In the genomic region with DNA sequence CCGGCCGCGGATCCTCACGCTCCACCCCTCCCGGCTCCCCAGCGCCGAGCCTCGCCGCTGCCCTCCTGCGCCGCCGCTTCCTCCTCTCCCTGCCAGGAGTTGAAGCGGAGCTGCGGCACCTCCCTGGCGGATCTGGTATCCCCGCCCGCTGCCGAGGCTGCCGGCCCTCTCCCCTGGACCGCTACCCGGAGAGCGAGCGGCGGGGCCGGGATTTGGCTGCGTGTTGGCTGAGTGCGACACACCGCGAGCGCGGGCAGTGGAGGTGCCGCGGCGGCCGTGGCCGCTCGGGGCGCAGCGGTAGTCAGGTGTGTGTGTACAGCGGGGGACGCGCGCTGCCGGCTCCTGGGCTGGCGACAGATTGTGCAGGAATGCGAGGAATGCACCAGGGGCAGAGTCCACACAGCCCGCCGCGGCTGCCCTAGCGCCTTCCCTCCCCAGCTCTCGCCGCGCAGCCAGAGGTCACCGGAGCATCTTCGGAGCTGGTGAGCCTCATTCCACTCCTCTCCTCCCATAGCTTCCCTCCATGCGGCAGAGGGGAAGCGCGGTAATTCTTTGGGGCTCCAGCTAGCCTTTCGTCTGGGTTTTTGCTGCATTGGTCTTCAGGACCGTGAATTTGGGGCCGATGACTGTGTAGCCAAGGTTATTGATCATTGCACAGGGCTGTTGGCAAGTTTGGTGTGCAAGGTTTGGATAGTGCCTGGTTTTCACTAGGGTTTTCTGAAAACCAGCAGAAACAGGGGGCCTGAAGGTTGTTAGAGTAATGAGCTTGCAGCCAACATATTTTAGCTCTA, we compare ENCODE assay signal across 1 cellular context.
TF ChIP-seq lines count a peak whose summit lies in the region.

No MANE protein-coding gene starts in this region.

TF ChIP-seq in HepG2, 621 proteins besides CTCF, POLR2A, EP300 and RAD21 (continued from another document and continues in another):
- peak; percentile 100 for TF ChIP-seq KAT7 (CRISPR knock-in tag; IDR thresholded peaks at IDR 0.05; ENCODE audit: borderline replicate concordance)
- TF ChIP-seq, protein P1, sequence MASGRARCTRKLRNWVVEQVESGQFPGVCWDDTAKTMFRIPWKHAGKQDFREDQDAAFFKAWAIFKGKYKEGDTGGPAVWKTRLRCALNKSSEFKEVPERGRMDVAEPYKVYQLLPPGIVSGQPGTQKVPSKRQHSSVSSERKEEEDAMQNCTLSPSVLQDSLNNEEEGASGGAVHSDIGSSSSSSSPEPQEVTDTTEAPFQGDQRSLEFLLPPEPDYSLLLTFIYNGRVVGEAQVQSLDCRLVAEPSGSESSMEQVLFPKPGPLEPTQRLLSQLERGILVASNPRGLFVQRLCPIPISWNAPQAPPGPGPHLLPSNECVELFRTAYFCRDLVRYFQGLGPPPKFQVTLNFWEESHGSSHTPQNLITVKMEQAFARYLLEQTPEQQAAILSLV (CRISPR knock-in tag; IDR thresholded peaks at IDR 0.05; ENCODE audit: borderline replicate concordance): peak; percentile 95
- peak; percentile 58 for TF ChIP-seq SP2 (CRISPR knock-in tag; IDR thresholded peaks at IDR 0.05)
- TF ChIP-seq HNRNPH1 (optimal IDR thresholded peaks at IDR 0.05; ENCODE audit: low read depth, low read length): no peak
- peak; percentile 89 for TF ChIP-seq ZNF362 (CRISPR knock-in tag; IDR thresholded peaks at IDR 0.05; ENCODE audit: borderline replicate concordance)
- TF ChIP-seq, protein P2, sequence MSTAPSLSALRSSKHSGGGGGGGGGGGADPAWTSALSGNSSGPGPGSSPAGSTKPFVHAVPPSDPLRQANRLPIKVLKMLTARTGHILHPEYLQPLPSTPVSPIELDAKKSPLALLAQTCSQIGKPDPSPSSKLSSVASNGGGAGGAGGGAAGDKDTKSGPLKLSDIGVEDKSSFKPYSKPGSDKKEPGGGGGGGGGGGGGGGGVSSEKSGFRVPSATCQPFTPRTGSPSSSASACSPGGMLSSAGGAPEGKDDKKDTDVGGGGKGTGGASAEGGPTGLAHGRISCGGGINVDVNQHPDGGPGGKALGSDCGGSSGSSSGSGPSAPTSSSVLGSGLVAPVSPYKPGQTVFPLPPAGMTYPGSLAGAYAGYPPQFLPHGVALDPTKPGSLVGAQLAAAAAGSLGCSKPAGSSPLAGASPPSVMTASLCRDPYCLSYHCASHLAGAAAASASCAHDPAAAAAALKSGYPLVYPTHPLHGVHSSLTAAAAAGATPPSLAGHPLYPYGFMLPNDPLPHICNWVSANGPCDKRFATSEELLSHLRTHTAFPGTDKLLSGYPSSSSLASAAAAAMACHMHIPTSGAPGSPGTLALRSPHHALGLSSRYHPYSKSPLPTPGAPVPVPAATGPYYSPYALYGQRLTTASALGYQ (CRISPR knock-in tag; IDR thresholded peaks at IDR 0.05): peak; percentile 97
- peak; percentile 92 for TF ChIP-seq GATAD2A (CRISPR knock-in tag; IDR thresholded peaks at IDR 0.05)
- TF ChIP-seq ZNF564 (CRISPR knock-in tag; IDR thresholded peaks at IDR 0.05): peak; percentile 88; the same call in 1 of the 2 replicates
- TF ChIP-seq IKZF1 (IDR thresholded peaks at IDR 0.05): no peak
- TF ChIP-seq, protein P3, sequence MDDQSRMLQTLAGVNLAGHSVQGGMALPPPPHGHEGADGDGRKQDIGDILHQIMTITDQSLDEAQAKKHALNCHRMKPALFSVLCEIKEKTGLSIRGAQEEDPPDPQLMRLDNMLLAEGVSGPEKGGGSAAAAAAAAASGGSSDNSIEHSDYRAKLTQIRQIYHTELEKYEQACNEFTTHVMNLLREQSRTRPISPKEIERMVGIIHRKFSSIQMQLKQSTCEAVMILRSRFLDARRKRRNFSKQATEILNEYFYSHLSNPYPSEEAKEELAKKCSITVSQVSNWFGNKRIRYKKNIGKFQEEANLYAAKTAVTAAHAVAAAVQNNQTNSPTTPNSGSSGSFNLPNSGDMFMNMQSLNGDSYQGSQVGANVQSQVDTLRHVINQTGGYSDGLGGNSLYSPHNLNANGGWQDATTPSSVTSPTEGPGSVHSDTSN (CRISPR knock-in tag; IDR thresholded peaks at IDR 0.05; ENCODE audit: borderline replicate concordance): no peak
- TF ChIP-seq PAF1 (CRISPR knock-in tag; IDR thresholded peaks at IDR 0.05): 0 out of 2 replicates have a peak, but pooled peaks have one; percentile 65
- TF ChIP-seq ZNF484 (CRISPR knock-in tag; IDR thresholded peaks at IDR 0.05; ENCODE audit: borderline replicate concordance, low read depth): no peak; the same call in 1 of the 2 replicates
- TF ChIP-seq, protein P4, sequence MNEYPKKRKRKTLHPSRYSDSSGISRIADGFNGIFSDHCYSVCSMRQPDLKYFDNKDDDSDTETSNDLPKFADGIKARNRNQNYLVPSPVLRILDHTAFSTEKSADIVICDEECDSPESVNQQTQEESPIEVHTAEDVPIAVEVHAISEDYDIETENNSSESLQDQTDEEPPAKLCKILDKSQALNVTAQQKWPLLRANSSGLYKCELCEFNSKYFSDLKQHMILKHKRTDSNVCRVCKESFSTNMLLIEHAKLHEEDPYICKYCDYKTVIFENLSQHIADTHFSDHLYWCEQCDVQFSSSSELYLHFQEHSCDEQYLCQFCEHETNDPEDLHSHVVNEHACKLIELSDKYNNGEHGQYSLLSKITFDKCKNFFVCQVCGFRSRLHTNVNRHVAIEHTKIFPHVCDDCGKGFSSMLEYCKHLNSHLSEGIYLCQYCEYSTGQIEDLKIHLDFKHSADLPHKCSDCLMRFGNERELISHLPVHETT (CRISPR knock-in tag; conservative IDR thresholded peaks at IDR 0.05): peak; percentile 89
- TF ChIP-seq ZNF496 (CRISPR knock-in tag; IDR thresholded peaks at IDR 0.05; ENCODE audit: insufficient replicate concordance): no peak
- TF ChIP-seq RBFOX2 (IDR thresholded peaks at IDR 0.05; ENCODE audit: low read depth, low read length): peak; percentile 96
- TF ChIP-seq, protein P5, sequence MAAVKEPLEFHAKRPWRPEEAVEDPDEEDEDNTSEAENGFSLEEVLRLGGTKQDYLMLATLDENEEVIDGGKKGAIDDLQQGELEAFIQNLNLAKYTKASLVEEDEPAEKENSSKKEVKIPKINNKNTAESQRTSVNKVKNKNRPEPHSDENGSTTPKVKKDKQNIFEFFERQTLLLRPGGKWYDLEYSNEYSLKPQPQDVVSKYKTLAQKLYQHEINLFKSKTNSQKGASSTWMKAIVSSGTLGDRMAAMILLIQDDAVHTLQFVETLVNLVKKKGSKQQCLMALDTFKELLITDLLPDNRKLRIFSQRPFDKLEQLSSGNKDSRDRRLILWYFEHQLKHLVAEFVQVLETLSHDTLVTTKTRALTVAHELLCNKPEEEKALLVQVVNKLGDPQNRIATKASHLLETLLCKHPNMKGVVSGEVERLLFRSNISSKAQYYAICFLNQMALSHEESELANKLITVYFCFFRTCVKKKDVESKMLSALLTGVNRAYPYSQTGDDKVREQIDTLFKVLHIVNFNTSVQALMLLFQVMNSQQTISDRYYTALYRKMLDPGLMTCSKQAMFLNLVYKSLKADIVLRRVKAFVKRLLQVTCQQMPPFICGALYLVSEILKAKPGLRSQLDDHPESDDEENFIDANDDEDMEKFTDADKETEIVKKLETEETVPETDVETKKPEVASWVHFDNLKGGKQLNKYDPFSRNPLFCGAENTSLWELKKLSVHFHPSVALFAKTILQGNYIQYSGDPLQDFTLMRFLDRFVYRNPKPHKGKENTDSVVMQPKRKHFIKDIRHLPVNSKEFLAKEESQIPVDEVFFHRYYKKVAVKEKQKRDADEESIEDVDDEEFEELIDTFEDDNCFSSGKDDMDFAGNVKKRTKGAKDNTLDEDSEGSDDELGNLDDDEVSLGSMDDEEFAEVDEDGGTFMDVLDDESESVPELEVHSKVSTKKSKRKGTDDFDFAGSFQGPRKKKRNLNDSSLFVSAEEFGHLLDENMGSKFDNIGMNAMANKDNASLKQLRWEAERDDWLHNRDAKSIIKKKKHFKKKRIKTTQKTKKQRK (IDR thresholded peaks at IDR 0.05; ENCODE audit: low read length): no peak
- no peak for TF ChIP-seq U2AF2 (IDR thresholded peaks at IDR 0.05; ENCODE audit: low read depth, low read length)
- TF ChIP-seq, protein P6, sequence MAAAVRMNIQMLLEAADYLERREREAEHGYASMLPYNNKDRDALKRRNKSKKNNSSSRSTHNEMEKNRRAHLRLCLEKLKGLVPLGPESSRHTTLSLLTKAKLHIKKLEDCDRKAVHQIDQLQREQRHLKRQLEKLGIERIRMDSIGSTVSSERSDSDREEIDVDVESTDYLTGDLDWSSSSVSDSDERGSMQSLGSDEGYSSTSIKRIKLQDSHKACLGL (CRISPR knock-in tag; IDR thresholded peaks at IDR 0.05): peak; percentile 83
- TF ChIP-seq, protein P7, sequence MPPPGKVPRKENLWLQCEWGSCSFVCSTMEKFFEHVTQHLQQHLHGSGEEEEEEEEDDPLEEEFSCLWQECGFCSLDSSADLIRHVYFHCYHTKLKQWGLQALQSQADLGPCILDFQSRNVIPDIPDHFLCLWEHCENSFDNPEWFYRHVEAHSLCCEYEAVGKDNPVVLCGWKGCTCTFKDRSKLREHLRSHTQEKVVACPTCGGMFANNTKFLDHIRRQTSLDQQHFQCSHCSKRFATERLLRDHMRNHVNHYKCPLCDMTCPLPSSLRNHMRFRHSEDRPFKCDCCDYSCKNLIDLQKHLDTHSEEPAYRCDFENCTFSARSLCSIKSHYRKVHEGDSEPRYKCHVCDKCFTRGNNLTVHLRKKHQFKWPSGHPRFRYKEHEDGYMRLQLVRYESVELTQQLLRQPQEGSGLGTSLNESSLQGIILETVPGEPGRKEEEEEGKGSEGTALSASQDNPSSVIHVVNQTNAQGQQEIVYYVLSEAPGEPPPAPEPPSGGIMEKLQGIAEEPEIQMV (CRISPR knock-in tag; IDR thresholded peaks at IDR 0.05; ENCODE audit: low read depth): peak; percentile 96
- TF ChIP-seq, protein P8, sequence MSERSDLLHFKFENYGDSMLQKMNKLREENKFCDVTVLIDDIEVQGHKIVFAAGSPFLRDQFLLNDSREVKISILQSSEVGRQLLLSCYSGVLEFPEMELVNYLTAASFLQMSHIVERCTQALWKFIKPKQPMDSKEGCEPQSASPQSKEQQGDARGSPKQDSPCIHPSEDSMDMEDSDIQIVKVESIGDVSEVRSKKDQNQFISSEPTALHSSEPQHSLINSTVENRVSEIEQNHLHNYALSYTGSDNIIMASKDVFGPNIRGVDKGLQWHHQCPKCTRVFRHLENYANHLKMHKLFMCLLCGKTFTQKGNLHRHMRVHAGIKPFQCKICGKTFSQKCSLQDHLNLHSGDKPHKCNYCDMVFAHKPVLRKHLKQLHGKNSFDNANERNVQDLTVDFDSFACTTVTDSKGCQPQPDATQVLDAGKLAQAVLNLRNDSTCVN (CRISPR knock-in tag; IDR thresholded peaks at IDR 0.05; ENCODE audit: borderline replicate concordance): peak; percentile 90; the same call in 1 of the 2 replicates
- peak; percentile 86 for TF ChIP-seq ZNF12 (CRISPR knock-in tag; IDR thresholded peaks at IDR 0.05)
- TF ChIP-seq ZNF780A (CRISPR knock-in tag; IDR thresholded peaks at IDR 0.05): peak; percentile 96
- peak; percentile 95 for TF ChIP-seq ISL2 (CRISPR knock-in tag; IDR thresholded peaks at IDR 0.05)
- peak; percentile 61; the same call in 1 of the 2 replicates for TF ChIP-seq THAP8 (CRISPR knock-in tag; IDR thresholded peaks at IDR 0.05; ENCODE audit: borderline replicate concordance)
- no peak; the same call in 1 of the 2 replicates for TF ChIP-seq ZNF235 (CRISPR knock-in tag; IDR thresholded peaks at IDR 0.05; ENCODE audit: borderline replicate concordance)
- peak; percentile 94 for TF ChIP-seq YEATS4 (CRISPR knock-in tag; IDR thresholded peaks at IDR 0.05; ENCODE audit: borderline replicate concordance)
- TF ChIP-seq, protein P9, sequence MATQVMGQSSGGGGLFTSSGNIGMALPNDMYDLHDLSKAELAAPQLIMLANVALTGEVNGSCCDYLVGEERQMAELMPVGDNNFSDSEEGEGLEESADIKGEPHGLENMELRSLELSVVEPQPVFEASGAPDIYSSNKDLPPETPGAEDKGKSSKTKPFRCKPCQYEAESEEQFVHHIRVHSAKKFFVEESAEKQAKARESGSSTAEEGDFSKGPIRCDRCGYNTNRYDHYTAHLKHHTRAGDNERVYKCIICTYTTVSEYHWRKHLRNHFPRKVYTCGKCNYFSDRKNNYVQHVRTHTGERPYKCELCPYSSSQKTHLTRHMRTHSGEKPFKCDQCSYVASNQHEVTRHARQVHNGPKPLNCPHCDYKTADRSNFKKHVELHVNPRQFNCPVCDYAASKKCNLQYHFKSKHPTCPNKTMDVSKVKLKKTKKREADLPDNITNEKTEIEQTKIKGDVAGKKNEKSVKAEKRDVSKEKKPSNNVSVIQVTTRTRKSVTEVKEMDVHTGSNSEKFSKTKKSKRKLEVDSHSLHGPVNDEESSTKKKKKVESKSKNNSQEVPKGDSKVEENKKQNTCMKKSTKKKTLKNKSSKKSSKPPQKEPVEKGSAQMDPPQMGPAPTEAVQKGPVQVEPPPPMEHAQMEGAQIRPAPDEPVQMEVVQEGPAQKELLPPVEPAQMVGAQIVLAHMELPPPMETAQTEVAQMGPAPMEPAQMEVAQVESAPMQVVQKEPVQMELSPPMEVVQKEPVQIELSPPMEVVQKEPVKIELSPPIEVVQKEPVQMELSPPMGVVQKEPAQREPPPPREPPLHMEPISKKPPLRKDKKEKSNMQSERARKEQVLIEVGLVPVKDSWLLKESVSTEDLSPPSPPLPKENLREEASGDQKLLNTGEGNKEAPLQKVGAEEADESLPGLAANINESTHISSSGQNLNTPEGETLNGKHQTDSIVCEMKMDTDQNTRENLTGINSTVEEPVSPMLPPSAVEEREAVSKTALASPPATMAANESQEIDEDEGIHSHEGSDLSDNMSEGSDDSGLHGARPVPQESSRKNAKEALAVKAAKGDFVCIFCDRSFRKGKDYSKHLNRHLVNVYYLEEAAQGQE (IDR thresholded peaks at IDR 0.05; ENCODE audit: borderline replicate concordance in 1 of 2, low read depth in 1 of 2, low read length in 2 of 2): peak in 1 of 2 experiments; percentile 82; a peak in 1 of 4 replicates
- TF ChIP-seq, protein P10, sequence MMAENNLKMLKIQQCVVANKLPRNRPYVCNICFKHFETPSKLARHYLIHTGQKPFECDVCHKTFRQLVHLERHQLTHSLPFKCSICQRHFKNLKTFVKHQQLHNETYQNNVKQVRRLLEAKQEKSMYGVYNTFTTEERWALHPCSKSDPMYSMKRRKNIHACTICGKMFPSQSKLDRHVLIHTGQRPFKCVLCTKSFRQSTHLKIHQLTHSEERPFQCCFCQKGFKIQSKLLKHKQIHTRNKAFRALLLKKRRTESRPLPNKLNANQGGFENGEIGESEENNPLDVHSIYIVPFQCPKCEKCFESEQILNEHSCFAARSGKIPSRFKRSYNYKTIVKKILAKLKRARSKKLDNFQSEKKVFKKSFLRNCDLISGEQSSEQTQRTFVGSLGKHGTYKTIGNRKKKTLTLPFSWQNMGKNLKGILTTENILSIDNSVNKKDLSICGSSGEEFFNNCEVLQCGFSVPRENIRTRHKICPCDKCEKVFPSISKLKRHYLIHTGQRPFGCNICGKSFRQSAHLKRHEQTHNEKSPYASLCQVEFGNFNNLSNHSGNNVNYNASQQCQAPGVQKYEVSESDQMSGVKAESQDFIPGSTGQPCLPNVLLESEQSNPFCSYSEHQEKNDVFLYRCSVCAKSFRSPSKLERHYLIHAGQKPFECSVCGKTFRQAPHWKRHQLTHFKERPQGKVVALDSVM (CRISPR knock-in tag; IDR thresholded peaks at IDR 0.05): peak; percentile 46; the same call in 1 of the 2 replicates
- TF ChIP-seq NR2F6 (IDR thresholded peaks at IDR 0.05): peak; percentile 92
- TF ChIP-seq NR2F6 (CRISPR knock-in tag; IDR thresholded peaks at IDR 0.05): peak; percentile 98
